10 cellular contexts compared by ENCODE assay signal in the genomic region with DNA sequence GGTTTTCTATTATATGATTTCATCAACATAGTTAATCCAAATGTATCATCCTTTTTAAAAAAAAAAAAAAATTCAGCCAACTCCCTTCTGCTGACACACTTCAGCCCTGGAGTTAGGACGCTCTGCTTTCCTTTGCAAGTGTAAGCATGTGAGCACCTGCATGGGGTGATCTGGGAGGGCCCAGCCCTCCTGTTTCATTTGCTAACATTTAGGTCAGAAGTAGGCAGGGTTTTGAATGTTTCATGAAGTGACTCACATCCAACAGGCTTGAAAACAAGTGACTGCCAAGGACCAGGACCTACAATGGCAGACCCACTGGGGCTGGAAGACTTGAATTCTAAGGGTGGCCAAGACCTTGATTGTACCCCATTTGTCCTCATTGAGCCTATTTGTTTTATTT.
DNase-seq lines count a peak whose midpoint lies in the region; ATAC-seq and TF ChIP-seq lines count a peak whose summit lies in the region.
"Had no signal": no experiment of that assay in that cellular context is flagged by ENCODE, and none has a peak within 500 bp of the region (broad histone marks: within the 10 kb centered on the region; RNA-seq: fewer than 3 reads in every experiment).

No MANE protein-coding gene starts in this region.

- no peaks in the 10 kb centered on the region for H3K27me3 ChIP-seq in RWPE2 (ENCODE audit: insufficient read depth, poor library complexity, severe bottlenecking)

- no peak for TF ChIP-seq CTCF in GM12865 (IDR thresholded peaks at IDR 0.05; ENCODE audit: insufficient read depth, low read depth, low read length, missing control alignments)
- TF ChIP-seq CTCF in RWPE2 (IDR thresholded peaks at IDR 0.05; ENCODE audit: poor library complexity, severe bottlenecking) = no peak
- TF ChIP-seq CTCF in epithelial cell of esophagus (IDR thresholded peaks at IDR 0.05; ENCODE audit: insufficient read depth, low read depth, low read length, missing control alignments) = no peak

- peaks cover 18% of the 10 kb centered on the region for H3K4me1 ChIP-seq in RWPE2 (ENCODE audit: insufficient read depth, poor library complexity, severe bottlenecking)

- H3K4me3 ChIP-seq in GM12865 (ENCODE audit: low read depth, low read length) (no peak overlapping the region), RWPE2 (ENCODE audit: severe bottlenecking) (no peak overlapping the region), epithelial cell of esophagus (ENCODE audit: low read length) (no peak overlapping the region)
- H3K4me3 ChIP-seq: SK-N-MC had no signal

- peak; percentile 100 for ATAC-seq in RWPE2 (ENCODE audit: low read depth)
- ATAC-seq in HG02571 (IDR thresholded peaks at IDR 0.05; ENCODE audit: unreplicated experiment) = no peak

- H3K9me3 ChIP-seq in RWPE2 (ENCODE audit: severe bottlenecking) = no peaks in the 10 kb centered on the region

- H3K36me3 ChIP-seq in RWPE2 (ENCODE audit: low read depth) = no peaks in the 10 kb centered on the region

- peak overlapping the region; percentile 44 for H3K27ac ChIP-seq in RWPE2 (ENCODE audit: poor library complexity, severe bottlenecking)
- H3K27ac ChIP-seq: SK-N-MC had no signal

- DNase-seq in GM12865 (ENCODE audit: low read depth) (peak; percentile 13), RWPE2 (ENCODE audit: low spot score) (peak; percentile 81), epithelial cell of esophagus (ENCODE audit: low read depth) (peak; percentile 100), A172 (ENCODE audit: low spot score) (no peak), NCI-H2081 (lab: John Stamatoyannopoulos, UW) (no peak), NOMO-1 (lab: John Stamatoyannopoulos, UW; ENCODE audit: unreplicated experiment in 2 of 2) (no peak)
- peak; percentile 20 to 24 for DNase-seq in stimulated activated CD4-positive, alpha-beta T cell treated with anti-CD3 and anti-CD28 coated beads, Interleukin-2, amount 100 ng/mL, for 24 hours
- DNase-seq: NCI-H1436 treated with DMSO at 0.1 percent for 48 hours had no signal

Comparison
In these comparisons a context has a peak if more than half of its experiments do, and no peak if none do; other contexts are left out.
1. DNase-seq: peak in GM12865 (single experiment), RWPE2 (single experiment), epithelial cell of esophagus (single experiment) and stimulated activated CD4-positive, alpha-beta T cell treated with anti-CD3 and anti-CD28 coated beads, Interleukin-2, amount 100 ng/mL, for 24 hours (2 of 2); none in A172 (single experiment), NCI-H2081 (0 of 2) and NOMO-1 (0 of 2).